ENCODE assay signal across 2 cellular contexts in genomic region chr15:55785593-55785992, GRCh38. TPM values are rescaled to one million over a fixed set of nuclear protein-coding genes. Genes with fewer than 3 reads are reported as not detected.
"Had no signal": no experiment of that assay in that cellular context is flagged by ENCODE, and none has a peak within 500 bp of the region (broad histone marks: within the 10 kb centered on the region; RNA-seq: fewer than 3 reads in every experiment).

No MANE protein-coding gene starts in this region.

RNA-seq across cellular contexts. Expression of gene PRTG, which starts 42.6 kb away (rescaled TPM):
- polyA plus RNA-seq: GM23248, IgD-negative memory B cell had no signal
